Comparison of ENCODE assay signal across 1 cellular context in the genomic region with DNA sequence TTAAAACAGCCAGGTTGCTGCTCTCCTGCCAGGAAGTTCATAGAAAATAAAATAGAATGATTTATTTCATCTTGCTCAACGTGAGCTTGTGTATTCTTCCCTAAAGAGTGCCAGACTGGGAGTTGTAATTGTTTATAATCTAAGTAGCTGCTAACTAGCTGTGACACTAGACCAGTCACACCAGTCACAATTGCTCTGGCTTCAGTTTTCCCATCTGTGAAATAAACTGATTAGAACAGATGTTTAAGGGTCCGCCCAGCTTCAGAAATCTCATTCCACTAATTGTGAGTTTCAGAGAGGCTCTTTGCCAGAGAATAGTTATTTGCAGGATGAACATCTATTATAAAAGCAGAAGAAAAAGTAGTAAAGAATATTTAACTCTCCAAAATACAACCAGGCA.
TF ChIP-seq lines count a peak whose summit lies in the region.

No MANE protein-coding gene starts in this region.

TF ChIP-seq in IMR-90, 13 proteins besides CTCF, POLR2A, EP300 and RAD21 (continued from another document):
- TF ChIP-seq, protein P1, sequence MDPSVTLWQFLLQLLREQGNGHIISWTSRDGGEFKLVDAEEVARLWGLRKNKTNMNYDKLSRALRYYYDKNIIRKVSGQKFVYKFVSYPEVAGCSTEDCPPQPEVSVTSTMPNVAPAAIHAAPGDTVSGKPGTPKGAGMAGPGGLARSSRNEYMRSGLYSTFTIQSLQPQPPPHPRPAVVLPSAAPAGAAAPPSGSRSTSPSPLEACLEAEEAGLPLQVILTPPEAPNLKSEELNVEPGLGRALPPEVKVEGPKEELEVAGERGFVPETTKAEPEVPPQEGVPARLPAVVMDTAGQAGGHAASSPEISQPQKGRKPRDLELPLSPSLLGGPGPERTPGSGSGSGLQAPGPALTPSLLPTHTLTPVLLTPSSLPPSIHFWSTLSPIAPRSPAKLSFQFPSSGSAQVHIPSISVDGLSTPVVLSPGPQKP (IDR thresholded peaks at IDR 0.05; ENCODE audit: borderline replicate concordance, low read depth, low read length) = no peak
- TF ChIP-seq RCOR1 (IDR thresholded peaks at IDR 0.05; ENCODE audit: insufficient replicate concordance, low read length) (no peak), MAZ (IDR thresholded peaks at IDR 0.05; ENCODE audit: borderline replicate concordance, low read depth, low read length) (no peak), SMC3 (IDR thresholded peaks at IDR 0.05; ENCODE audit: low read depth, low read length) (no peak), USF2 (IDR thresholded peaks at IDR 0.05; ENCODE audit: low read depth, low read length) (no peak)
